Comparison of ENCODE assay signal across 17 cellular contexts in genomic region chr3:24956613-24957012, GRCh38.
DNase-seq lines count a peak whose midpoint lies in the region; ATAC-seq, FAIRE-seq and TF ChIP-seq lines count a peak whose summit lies in the region.
"Had no signal": no experiment of that assay in that cellular context is flagged by ENCODE, and none has a peak within 500 bp of the region (broad histone marks: within the 10 kb centered on the region; RNA-seq: fewer than 3 reads in every experiment).

No MANE protein-coding gene starts in this region.

- peaks cover 44% of the 10 kb centered on the region for H3K4me1 Mint-ChIP-seq in mesothelial cell of epicardium
- H3K4me1 Mint-ChIP-seq: CD4-positive, alpha-beta memory T cell had no signal

- H3K9me3 ChIP-seq in liver (ENCODE audit: control insufficient read depth in 4 of 4, low read length in 3 of 4) (no peaks in the 10 kb centered on the region), HepG2 (ENCODE audit: low read length) (no peaks in the 10 kb centered on the region)
- H3K9me3 ChIP-seq: HAP-1 had no signal

- H3K27me3 ChIP-seq in liver (ENCODE audit: control insufficient read depth in 4 of 4, insufficient read depth in 4 of 4, low read length in 3 of 4): no peaks in the 10 kb centered on the region
- H3K27me3 ChIP-seq in HepG2 (ENCODE audit: control insufficient read depth in 1 of 2, insufficient read depth in 2 of 2, low read length in 2 of 2): no peaks in the 10 kb centered on the region

- ATAC-seq in HepG2: no peak
- ATAC-seq in HG02885 (IDR thresholded peaks at IDR 0.05; ENCODE audit: poor library complexity, unreplicated experiment): no peak

- H3K9ac ChIP-seq in liver (ENCODE audit: low read depth in 1 of 2, low read length in 2 of 2) (no peak overlapping the region), HepG2 (ENCODE audit: insufficient read depth, low read depth, low read length) (no peak overlapping the region)

- no peak for FAIRE-seq in HepG2 (lab: Jason Lieb, UNC)
- FAIRE-seq: G401.6, GM12892, H54 had no signal

- peaks cover 11% of the 10 kb centered on the region for H3K36me3 Mint-ChIP-seq in mesothelial cell of epicardium
- H3K36me3 Mint-ChIP-seq: CD4-positive, alpha-beta memory T cell had no signal

- intact Hi-C loops in HepG2 (cut with micrococcal nuclease; ENCODE audit: unreplicated experiment): no loop called here

- in situ Hi-C loops in HepG2 (cut with HindIII; ENCODE audit: extremely low pct_ligation_motif_present, low pct_unique_long_range_greater_than_20kb): no loop called here

- no peaks in the 10 kb centered on the region for H3K79me2 ChIP-seq in HepG2 (ENCODE audit: insufficient read depth, low read length)

- no peaks in the 10 kb centered on the region for H4K20me1 ChIP-seq in HepG2 (ENCODE audit: insufficient read depth, low read length)

- no peak for TF ChIP-seq POLR2A in HepG2 (IDR thresholded peaks at IDR 0.05; ENCODE audit: insufficient read depth in 1 of 2, low read depth in 2 of 2, low read length in 2 of 2)

- TF ChIP-seq EP300 in HepG2 (IDR thresholded peaks at IDR 0.05; ENCODE audit: low read depth in 2 of 2, low read length in 2 of 2) (no peak), HepG2 (CRISPR knock-in tag; IDR thresholded peaks at IDR 0.05; ENCODE audit: borderline replicate concordance) (no peak)

- H3K27ac ChIP-seq in liver (ENCODE audit: low read depth in 1 of 2, low read length in 2 of 2) (no peak overlapping the region), HepG2 (ENCODE audit: extremely low read length, insufficient read depth, low read length) (no peak overlapping the region)

- peaks cover 19% of the 10 kb centered on the region for H3K9me3 Mint-ChIP-seq in mesothelial cell of epicardium

- H3K4me1 ChIP-seq in liver (ENCODE audit: control insufficient read depth in 4 of 4, insufficient read depth in 4 of 4, low read length in 3 of 4) (no peaks in the 10 kb centered on the region), HepG2 (ENCODE audit: insufficient read depth, low read length) (no peaks in the 10 kb centered on the region)

- TF ChIP-seq CTCF in liver (IDR thresholded peaks at IDR 0.05; ENCODE audit: low read depth, low read length, missing input control): no peak
- TF ChIP-seq CTCF in HepG2 (CRISPR knock-in tag; IDR thresholded peaks at IDR 0.05): no peak
- no peak for TF ChIP-seq CTCF in mesothelial cell of epicardium (IDR thresholded peaks at IDR 0.05; ENCODE audit: unreplicated experiment)

- H2AFZ ChIP-seq in HepG2 (ENCODE audit: low read length): no peak overlapping the region

- POLR2A ChIA-PET in HepG2 (lab: Yijun Ruan, JAX): no interaction called here

- no peak overlapping the region for H3K4me2 ChIP-seq in HepG2 (ENCODE audit: low read depth, low read length)

- peak overlapping the region; percentile 9 for H3K27ac Mint-ChIP-seq in mesothelial cell of epicardium
- H3K27ac Mint-ChIP-seq: CD4-positive, alpha-beta memory T cell; HFFc6 had no signal

- TF ChIP-seq RAD21 in liver (IDR thresholded peaks at IDR 0.05) (peak in 1 of 2 donors; percentile 4), HepG2 (CRISPR knock-in tag; IDR thresholded peaks at IDR 0.05) (no peak)

- H3K4me3 Mint-ChIP-seq in mesothelial cell of epicardium: no peak overlapping the region
- H3K4me3 Mint-ChIP-seq: CD4-positive, alpha-beta memory T cell; HFFc6 had no signal

- WGBS in liver: 77% methylated on average over 4 of the region's 4 CpGs
- 40% methylated on average over 4 of the region's 4 CpGs for WGBS in HepG2 (ENCODE audit: low lambda C conversion rate)

- H3K36me3 ChIP-seq in liver (ENCODE audit: control insufficient read depth in 4 of 4, insufficient read depth in 3 of 4, low read depth in 1 of 4, low read length in 3 of 4): no peaks in the 10 kb centered on the region
- H3K36me3 ChIP-seq in HepG2 (replicated peaks in 1 of 2; ENCODE audit: control insufficient read depth in 1 of 2, insufficient read depth in 2 of 2, low read length in 2 of 2): no peaks in the 10 kb centered on the region
- H3K36me3 ChIP-seq: HAP-1 had no signal

- DNase-seq in HepG2 (ENCODE audit: low spot score) (no peak), glomerular endothelial cell (ENCODE audit: extremely low read depth, low read depth, low spot score) (peak; percentile 12), mesothelial cell of epicardium (ENCODE audit: low spot score in 2 of 2, unreplicated experiment in 2 of 2) (no peak), cerebellar cortex (ENCODE audit: low spot score) (no peak)
- DNase-seq: C1 segment of cervical spinal cord; Calu3; CD4-positive, alpha-beta memory T cell; COR-L47; DND-41; GOT3; HFFc6 had no signal

- CTCF ChIA-PET in HepG2 (lab: Yijun Ruan, JAX; ENCODE audit: low intra/inter-chr PET ratio, low total read pairs): no interaction called here

- H3K4me3 ChIP-seq in liver (ENCODE audit: low read depth in 1 of 3, low read length in 3 of 3) (no peak overlapping the region), HepG2 (replicated peaks in 1 of 3; ENCODE audit: insufficient read depth in 1 of 3, low read depth in 2 of 3, low read length in 3 of 3) (no peak overlapping the region)
- H3K4me3 ChIP-seq: HAP-1 had no signal

- BruUV-seq in HepG2 (replicated peaks; lab: Mats Ljungman, UMichigan): no TSS peak

- H3K27me3 Mint-ChIP-seq in mesothelial cell of epicardium (ENCODE audit: low read depth): no peaks in the 10 kb centered on the region
- H3K27me3 Mint-ChIP-seq: CD4-positive, alpha-beta memory T cell had no signal

TF ChIP-seq in liver, 16 proteins besides CTCF, POLR2A, EP300 and RAD21:
- peak; percentile 87 for TF ChIP-seq NR2F2 (IDR thresholded peaks at IDR 0.05)
- no peak for TF ChIP-seq HNF4G (IDR thresholded peaks at IDR 0.05)
- peak; percentile 44 to 49 for TF ChIP-seq RXRA (IDR thresholded peaks at IDR 0.05)
TF ChIP-seq in liver: peak in this region for 2.

TF ChIP-seq in HepG2, 621 proteins besides CTCF, POLR2A, EP300 and RAD21 (continues in another document):
- no peak for TF ChIP-seq ZNF513 (CRISPR knock-in tag; conservative IDR thresholded peaks at IDR 0.05)
- no peak for TF ChIP-seq ESRRA (CRISPR knock-in tag; IDR thresholded peaks at IDR 0.05; ENCODE audit: low read depth)
- no peak for TF ChIP-seq BORCS8-MEF2B (CRISPR knock-in tag; IDR thresholded peaks at IDR 0.05)
- no peak for TF ChIP-seq KMT2A (CRISPR knock-in tag; IDR thresholded peaks at IDR 0.05)
- TF ChIP-seq TRIM22 (IDR thresholded peaks at IDR 0.05): no peak
- TF ChIP-seq, protein P1, sequence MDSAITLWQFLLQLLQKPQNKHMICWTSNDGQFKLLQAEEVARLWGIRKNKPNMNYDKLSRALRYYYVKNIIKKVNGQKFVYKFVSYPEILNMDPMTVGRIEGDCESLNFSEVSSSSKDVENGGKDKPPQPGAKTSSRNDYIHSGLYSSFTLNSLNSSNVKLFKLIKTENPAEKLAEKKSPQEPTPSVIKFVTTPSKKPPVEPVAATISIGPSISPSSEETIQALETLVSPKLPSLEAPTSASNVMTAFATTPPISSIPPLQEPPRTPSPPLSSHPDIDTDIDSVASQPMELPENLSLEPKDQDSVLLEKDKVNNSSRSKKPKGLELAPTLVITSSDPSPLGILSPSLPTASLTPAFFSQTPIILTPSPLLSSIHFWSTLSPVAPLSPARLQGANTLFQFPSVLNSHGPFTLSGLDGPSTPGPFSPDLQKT (CRISPR knock-in tag; IDR thresholded peaks at IDR 0.05; ENCODE audit: borderline replicate concordance): no peak
- TF ChIP-seq, protein P2, sequence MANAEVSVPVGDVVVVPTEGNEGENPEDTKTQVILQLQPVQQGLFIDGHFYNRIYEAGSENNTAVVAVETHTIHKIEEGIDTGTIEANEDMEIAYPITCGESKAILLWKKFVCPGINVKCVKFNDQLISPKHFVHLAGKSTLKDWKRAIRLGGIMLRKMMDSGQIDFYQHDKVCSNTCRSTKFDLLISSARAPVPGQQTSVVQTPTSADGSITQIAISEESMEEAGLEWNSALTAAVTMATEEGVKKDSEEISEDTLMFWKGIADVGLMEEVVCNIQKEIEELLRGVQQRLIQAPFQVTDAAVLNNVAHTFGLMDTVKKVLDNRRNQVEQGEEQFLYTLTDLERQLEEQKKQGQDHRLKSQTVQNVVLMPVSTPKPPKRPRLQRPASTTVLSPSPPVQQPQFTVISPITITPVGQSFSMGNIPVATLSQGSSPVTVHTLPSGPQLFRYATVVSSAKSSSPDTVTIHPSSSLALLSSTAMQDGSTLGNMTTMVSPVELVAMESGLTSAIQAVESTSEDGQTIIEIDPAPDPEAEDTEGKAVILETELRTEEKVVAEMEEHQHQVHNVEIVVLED (CRISPR knock-in tag; IDR thresholded peaks at IDR 0.05; ENCODE audit: borderline replicate concordance): no peak
- TF ChIP-seq KAT2B (IDR thresholded peaks at IDR 0.05; ENCODE audit: borderline replicate concordance, low read depth, low read length): no peak
- no peak for TF ChIP-seq ZBTB1 (CRISPR knock-in tag; IDR thresholded peaks at IDR 0.05; ENCODE audit: borderline replicate concordance)
- no peak for TF ChIP-seq SIX4 (CRISPR knock-in tag; IDR thresholded peaks at IDR 0.05)
- TF ChIP-seq JUN (CRISPR knock-in tag; IDR thresholded peaks at IDR 0.05): no peak
- no peak for TF ChIP-seq REL (CRISPR knock-in tag; conservative IDR thresholded peaks at IDR 0.05)
- no peak for TF ChIP-seq HOXA5 (CRISPR knock-in tag; IDR thresholded peaks at IDR 0.05)
- no peak for TF ChIP-seq ZNF557 (CRISPR knock-in tag; IDR thresholded peaks at IDR 0.05)
- no peak for TF ChIP-seq MXI1 (IDR thresholded peaks at IDR 0.05; ENCODE audit: borderline replicate concordance, low read depth, low read length)
- no peak for TF ChIP-seq FOXM1 (CRISPR knock-in tag; IDR thresholded peaks at IDR 0.05)
